ENCODE assay signal across 1 cellular context in genomic region chr4:81198151-81198550, GRCh38.
TF ChIP-seq lines count a peak whose summit lies in the region.

No MANE protein-coding gene starts in this region.

TF ChIP-seq in IMR-90, 13 proteins besides CTCF, POLR2A, EP300 and RAD21:
- TF ChIP-seq CEBPB (IDR thresholded peaks at IDR 0.05; ENCODE audit: low read depth, low read length): no peak
- TF ChIP-seq CHD1 (IDR thresholded peaks at IDR 0.05; ENCODE audit: low read depth, low read length): no peak
- TF ChIP-seq FOS (IDR thresholded peaks at IDR 0.05; ENCODE audit: low read depth, low read length): no peak
- no peak for TF ChIP-seq MAZ (IDR thresholded peaks at IDR 0.05; ENCODE audit: borderline replicate concordance, low read depth, low read length)
- no peak for TF ChIP-seq SMC3 (IDR thresholded peaks at IDR 0.05; ENCODE audit: low read depth, low read length)
- no peak for TF ChIP-seq MAFK (IDR thresholded peaks at IDR 0.05; ENCODE audit: low read depth, low read length)
- TF ChIP-seq NFE2L2 (IDR thresholded peaks at IDR 0.05; ENCODE audit: low read depth, low read length): no peak
- no peak for TF ChIP-seq RCOR1 (IDR thresholded peaks at IDR 0.05; ENCODE audit: insufficient replicate concordance, low read length)
TF ChIP-seq in IMR-90: peak in this region for 0.
